Comparison of ENCODE assay signal across 8 cellular contexts in the genomic region with DNA sequence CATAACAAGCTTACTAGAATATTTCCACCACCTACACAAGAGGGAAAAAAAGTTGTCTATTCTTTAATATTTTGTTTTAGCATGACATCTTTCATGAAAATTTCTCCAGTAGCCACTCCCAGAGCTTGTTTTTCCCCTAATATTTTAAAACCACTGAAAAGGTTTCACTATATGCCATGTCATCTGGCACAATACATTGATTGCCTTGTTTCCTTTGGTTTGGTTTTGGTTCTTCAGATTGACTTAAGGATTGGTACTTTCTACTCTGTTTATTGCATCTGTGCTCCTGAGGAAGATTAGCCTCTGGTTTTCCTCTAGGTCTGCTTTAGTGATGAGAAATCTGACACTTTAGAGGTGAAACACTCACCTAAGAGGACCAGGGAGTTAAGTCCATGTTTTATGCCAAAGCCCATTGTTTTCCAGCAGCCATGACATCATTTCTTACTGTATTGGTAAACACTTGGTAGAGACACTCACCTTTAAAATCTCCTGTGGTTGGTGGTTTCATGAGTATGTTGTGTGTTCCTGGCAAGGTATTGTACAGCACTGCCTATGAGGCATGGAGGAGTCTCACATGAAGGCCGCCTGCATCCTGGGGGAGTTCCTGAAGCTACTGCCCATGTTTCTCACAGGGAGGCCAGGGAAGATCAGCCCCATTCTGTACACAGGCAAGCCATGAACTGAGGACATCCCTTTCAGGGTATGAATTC. TPM values are rescaled to one million over a fixed set of nuclear protein-coding genes. Genes with fewer than 3 reads are reported as not detected.
"Had no signal": no experiment of that assay in that cellular context is flagged by ENCODE, and none has a peak within 500 bp of the region (broad histone marks: within the 10 kb centered on the region; RNA-seq: fewer than 3 reads in every experiment).

No MANE protein-coding gene starts in this region.

RNA-seq across cellular contexts. Expression of gene CIDEA, which starts 39.7 kb away (rescaled TPM):
- total RNA-seq: activated CD8-positive, alpha-beta memory T cell treated with anti-CD3 and anti-CD28 coated beads for 36 hours; activated naive CD4-positive, alpha-beta T cell treated with anti-CD3 and anti-CD28 coated beads, Interleukin-2, amount 50 U/mL, for 72 hours; cerebellum; hepatocyte; lower lobe of right lung; natural killer cell; ovary; testis had no signal
- polyA plus RNA-seq: hepatocyte had no signal
